Comparison of ENCODE assay signal across 15 cellular contexts in genomic region chr2:240619506-240620148, GRCh38. TPM values are rescaled to one million over a fixed set of nuclear protein-coding genes. Genes with fewer than 3 reads are reported as not detected.
A peak's percentile ranks its signal among the peaks of the same experiment; 100 is the strongest.
DNase-seq lines count a peak whose midpoint lies in the region; ATAC-seq and TF ChIP-seq lines count a peak whose summit lies in the region.
"Had no signal": no experiment of that assay in that cellular context is flagged by ENCODE, and none has a peak within 500 bp of the region (broad histone marks: within the 10 kb centered on the region; RNA-seq: fewer than 3 reads in every experiment).

No MANE protein-coding gene starts in this region.

- H3K4me2 ChIP-seq in trophoblast cell (ENCODE audit: low read length): no peak overlapping the region

- no peak overlapping the region for H2AK5ac ChIP-seq in trophoblast cell (ENCODE audit: low read length)

- no peak overlapping the region for H3K4me3 ChIP-seq in trophoblast cell (ENCODE audit: low read depth, low read length)
- H3K4me3 ChIP-seq: gastrocnemius medialis, SK-N-MC had no signal

- peak overlapping the region; percentile 82 for H3K27ac Mint-ChIP-seq in central memory CD8-positive, alpha-beta T cell (ENCODE audit: low read depth)
- H3K27ac Mint-ChIP-seq in neural crest cell (ENCODE audit: unreplicated experiment): peak overlapping the region; percentile 35
- H3K27ac Mint-ChIP-seq in mesothelial cell of epicardium: no peak overlapping the region

- H3K36me3 ChIP-seq in trophoblast cell (ENCODE audit: control insufficient read depth in 1 of 2, insufficient read depth in 2 of 2, low read length in 2 of 2): no peaks in the 10 kb centered on the region
- H3K36me3 ChIP-seq: gastrocnemius medialis had no signal

- no peak overlapping the region for H3K27ac ChIP-seq in trophoblast cell (ENCODE audit: low read depth, low read length)
- H3K27ac ChIP-seq: gastrocnemius medialis, SK-N-MC had no signal

- H2BK120ac ChIP-seq in trophoblast cell (ENCODE audit: insufficient read depth, low read length, poor library complexity): no peak overlapping the region

- no peaks in the 10 kb centered on the region for H3K27me3 ChIP-seq in trophoblast cell (ENCODE audit: insufficient read depth, low read length)
- H3K27me3 ChIP-seq: gastrocnemius medialis had no signal

- no peak overlapping the region for H2AFZ ChIP-seq in trophoblast cell (ENCODE audit: insufficient read depth, low read length, poor library complexity)

- H2BK12ac ChIP-seq in trophoblast cell (ENCODE audit: low read length): no peak overlapping the region

- H3K79me1 ChIP-seq in trophoblast cell (ENCODE audit: low read length): no peaks in the 10 kb centered on the region

- H3K79me2 ChIP-seq in trophoblast cell (ENCODE audit: control insufficient read depth, insufficient read depth, low read length, poor library complexity): no peaks in the 10 kb centered on the region

- no peak overlapping the region for H3K14ac ChIP-seq in trophoblast cell (ENCODE audit: low read length)

- WGBS in trophoblast cell (ENCODE audit: extremely low coverage, insufficient coverage, insufficient read length): no CpG with 5 or more reads among the region's 19 CpGs

- no peak overlapping the region for H3K23ac ChIP-seq in trophoblast cell (ENCODE audit: low read length)

- ATAC-seq in central memory CD8-positive, alpha-beta T cell (replicated peaks; ENCODE audit: extremely low read depth, poor library complexity, severe bottlenecking): no peak
- ATAC-seq: gastrocnemius medialis had no signal

- no peak overlapping the region for H4K12ac ChIP-seq in trophoblast cell (ENCODE audit: low read depth, low read length)

- no peaks in the 10 kb centered on the region for H3K27me3 Mint-ChIP-seq in central memory CD8-positive, alpha-beta T cell
- no peaks in the 10 kb centered on the region for H3K27me3 Mint-ChIP-seq in neural crest cell (ENCODE audit: low read depth)
- H3K27me3 Mint-ChIP-seq in mesothelial cell of epicardium (ENCODE audit: low read depth): no peaks in the 10 kb centered on the region

- no peaks in the 10 kb centered on the region for H3K9me3 Mint-ChIP-seq in central memory CD8-positive, alpha-beta T cell
- peaks cover 7% of the 10 kb centered on the region for H3K9me3 Mint-ChIP-seq in neural crest cell
- H3K9me3 Mint-ChIP-seq in mesothelial cell of epicardium: peaks cover 8% of the 10 kb centered on the region

- H4K8ac ChIP-seq in trophoblast cell (ENCODE audit: low read depth, low read length): no peak overlapping the region

- H4K91ac ChIP-seq in trophoblast cell (ENCODE audit: low read depth, low read length): no peak overlapping the region

- H3K9me3 ChIP-seq in trophoblast cell (ENCODE audit: insufficient read depth, low read depth, low read length): peaks cover 14% of the 10 kb centered on the region
- H3K9me3 ChIP-seq: gastrocnemius medialis had no signal

- peaks cover 5% of the 10 kb centered on the region for H3K36me3 Mint-ChIP-seq in central memory CD8-positive, alpha-beta T cell (ENCODE audit: insufficient read depth)
- H3K36me3 Mint-ChIP-seq in neural crest cell (ENCODE audit: low read depth) (peaks cover 14% of the 10 kb centered on the region), mesothelial cell of epicardium (peaks cover 14% of the 10 kb centered on the region)

- H3K4ac ChIP-seq in trophoblast cell (ENCODE audit: low read depth, low read length): no peak overlapping the region

- H3K9ac ChIP-seq in trophoblast cell (ENCODE audit: low read length): no peak overlapping the region

- DNase-seq in activated CD8-positive, alpha-beta memory T cell treated with anti-CD3 and anti-CD28 coated beads, Interleukin-2, amount 50 U/mL, for 4 hours: peak; percentile 12
- DNase-seq in activated CD8-positive, alpha-beta memory T cell treated with anti-CD3 and anti-CD28 coated beads, Interleukin-2, amount 50 U/mL, for 48 hours: no peak
- peak; percentile 33 for DNase-seq in HPDE6-E6E7 (ENCODE audit: extremely low spot score)
- DNase-seq in central memory CD8-positive, alpha-beta T cell (ENCODE audit: low spot score in 2 of 2): no peak
- no peak for DNase-seq in neural crest cell (ENCODE audit: low read depth, low spot score)
- no peak for DNase-seq in mesothelial cell of epicardium (ENCODE audit: low spot score in 2 of 2, unreplicated experiment in 2 of 2)
- DNase-seq in trophoblast cell: no peak
- no peak for DNase-seq in NCI-H226
- DNase-seq: activated CD4-positive, alpha-beta T cell treated with anti-CD3 and anti-CD28 coated beads for 1 hour; anterior cingulate cortex; kidney glomerular epithelial cell; NCI-H2029; NK-92 treated with Interleukin-12 subunit alpha and Interleukin-12 subunit beta, amount 100 ng/mL, for 24 hours had no signal

- H3K4me3 Mint-ChIP-seq in central memory CD8-positive, alpha-beta T cell: peak overlapping the region; percentile 61
- H3K4me3 Mint-ChIP-seq in neural crest cell (no peak overlapping the region), mesothelial cell of epicardium (no peak overlapping the region)

- H3K18ac ChIP-seq in trophoblast cell (ENCODE audit: low read length): no peak overlapping the region

- H3K4me1 ChIP-seq in trophoblast cell (ENCODE audit: control insufficient read depth in 1 of 2, insufficient read depth in 2 of 2, low read length in 2 of 2): no peaks in the 10 kb centered on the region
- H3K4me1 ChIP-seq: gastrocnemius medialis had no signal

- no peak overlapping the region for H2BK5ac ChIP-seq in trophoblast cell (ENCODE audit: low read depth, low read length, poor library complexity)

- TF ChIP-seq CTCF in neural crest cell (conservative IDR thresholded peaks at IDR 0.05) (no peak), mesothelial cell of epicardium (IDR thresholded peaks at IDR 0.05; ENCODE audit: unreplicated experiment) (no peak)

- H3K4me1 Mint-ChIP-seq in central memory CD8-positive, alpha-beta T cell: peaks cover 39% of the 10 kb centered on the region
- no peaks in the 10 kb centered on the region for H3K4me1 Mint-ChIP-seq in neural crest cell
- H3K4me1 Mint-ChIP-seq in mesothelial cell of epicardium: peaks cover 5% of the 10 kb centered on the region

RNA-seq across cellular contexts. Expression of gene GPR35, which starts 5.7 kb away (rescaled TPM):
- total RNA-seq in neural crest cell (1.7 and 2.0 TPM in 2 replicates), mesothelial cell of epicardium (5.4 to 6.0 TPM (median 6.0 TPM) in 3 replicates)
- polyA plus RNA-seq in trophoblast cell (2013): 0.68 and 0.96 TPM in 2 replicates

RNA-seq across cellular contexts. Expression of gene CAPN10, which starts 33.1 kb away (rescaled TPM):
- total RNA-seq in neural crest cell: 57.7 and 62.7 TPM in 2 replicates
- 58.3 to 60.3 TPM (median 58.6 TPM) in 3 replicates for total RNA-seq in mesothelial cell of epicardium
- polyA plus RNA-seq in trophoblast cell (2013): 13.6 and 13.9 TPM in 2 replicates

RNA-seq across cellular contexts. Expression of gene RNPEPL1, which starts 51.3 kb away (rescaled TPM):
- 36.1 and 37.1 TPM in 2 replicates for total RNA-seq in neural crest cell
- 26.4 to 28.3 TPM (median 28.3 TPM) in 3 replicates for total RNA-seq in mesothelial cell of epicardium
- 43.3 and 44.3 TPM in 2 replicates for polyA plus RNA-seq in trophoblast cell (2013)

RNA-seq across cellular contexts. Expression of gene DUSP28, which starts 59.5 kb away (rescaled TPM):
- total RNA-seq in neural crest cell (5.0 and 6.1 TPM in 2 replicates), mesothelial cell of epicardium (4.3 to 6.2 TPM (median 5.9 TPM) in 3 replicates)
- 3.2 and 3.3 TPM in 2 replicates for polyA plus RNA-seq in trophoblast cell (2013)

Comparison
In these comparisons a context has a peak if more than half of its experiments do, and no peak if none do; other contexts are left out.
1. DNase-seq: peak in activated CD8-positive, alpha-beta memory T cell treated with anti-CD3 and anti-CD28 coated beads, Interleukin-2, amount 50 U/mL, for 4 hours (single experiment) and HPDE6-E6E7 (single experiment); none in activated CD8-positive, alpha-beta memory T cell treated with anti-CD3 and anti-CD28 coated beads, Interleukin-2, amount 50 U/mL, for 48 hours (single experiment), central memory CD8-positive, alpha-beta T cell (0 of 2), neural crest cell (single experiment), mesothelial cell of epicardium (0 of 2), trophoblast cell (0 of 2) and NCI-H226 (single experiment).